8 cellular contexts compared by ENCODE assay signal in genomic region chr1:38860464-38860816, GRCh38. TPM values are rescaled to one million over a fixed set of nuclear protein-coding genes. Genes with fewer than 3 reads are reported as not detected.
DNase-seq lines count a peak whose midpoint lies in the region; ATAC-seq and TF ChIP-seq lines count a peak whose summit lies in the region.

No MANE protein-coding gene starts in this region.

- no peaks in the 10 kb centered on the region for H3K9me3 Mint-ChIP-seq in progenitor cell of endocrine pancreas (ENCODE audit: low read depth)

- H3K36me3 ChIP-seq in Peyer's patch: peaks cover 0 to 21% (median 0%) of the 10 kb centered on the region in 3 donors
- H3K36me3 ChIP-seq in esophagus squamous epithelium: peaks cover 0 to 48% (median 0%) of the 10 kb centered on the region in 3 donors

- DNase-seq in GM03348 (ENCODE audit: low spot score) (peak; percentile 16), Peyer's patch (no peak), esophagus squamous epithelium (lab: John Stamatoyannopoulos, UW) (no peak), progenitor cell of endocrine pancreas (ENCODE audit: low spot score, unreplicated experiment) (no peak), iPS-NIHi11 (ENCODE audit: low spot score) (no peak)
- no peak for DNase-seq in stimulated activated CD4-positive, alpha-beta T cell treated with anti-CD3 and anti-CD28 coated beads, Interleukin-2, amount 100 ng/mL, for 48 hours

- H3K27ac Mint-ChIP-seq in progenitor cell of endocrine pancreas: peak overlapping the region; percentile 90

- TF ChIP-seq POLR2A in Peyer's patch (IDR thresholded peaks at IDR 0.05): no peak
- no peak for TF ChIP-seq POLR2A in esophagus squamous epithelium (IDR thresholded peaks at IDR 0.05)

- WGBS in esophagus squamous epithelium, 2 donors: 2 to 9% methylated on average over 6 of the region's 6 CpGs

- H3K36me3 Mint-ChIP-seq in progenitor cell of endocrine pancreas (ENCODE audit: insufficient read depth): peaks cover 3% of the 10 kb centered on the region

- TF ChIP-seq CTCF in Peyer's patch (IDR thresholded peaks at IDR 0.05) (no peak), esophagus squamous epithelium (IDR thresholded peaks at IDR 0.05) (no peak), progenitor cell of endocrine pancreas (IDR thresholded peaks at IDR 0.05; ENCODE audit: unreplicated experiment) (no peak)

- no peaks in the 10 kb centered on the region for H3K27me3 ChIP-seq in Peyer's patch
- H3K27me3 ChIP-seq in esophagus squamous epithelium: no peaks in the 10 kb centered on the region

- no peaks in the 10 kb centered on the region for H3K27me3 Mint-ChIP-seq in progenitor cell of endocrine pancreas

- H3K4me3 ChIP-seq in Peyer's patch (peak overlapping the region; percentile 76 to 97 (median 94)), esophagus squamous epithelium (peak overlapping the region; percentile 69 to 93 (median 92))

- intact Hi-C loops in esophagus squamous epithelium (cut with DNase I): no loop called here

- H3K4me1 Mint-ChIP-seq in progenitor cell of endocrine pancreas (ENCODE audit: low read depth): peaks cover 24% of the 10 kb centered on the region

- peak overlapping the region; percentile 91 for H3K4me3 Mint-ChIP-seq in progenitor cell of endocrine pancreas (ENCODE audit: low read depth)

- H3K4me1 ChIP-seq in Peyer's patch (peaks cover 0 to 27% (median 20%) of the 10 kb centered on the region in 4 donors), esophagus squamous epithelium (peaks cover 15 to 66% (median 19%) of the 10 kb centered on the region in 3 donors)

- peak overlapping the region; percentile 61 to 97 (median 94) for H3K27ac ChIP-seq in Peyer's patch
- H3K27ac ChIP-seq in esophagus squamous epithelium: peak overlapping the region; percentile 96 to 98 (median 98)

- no peak for ATAC-seq in HG03460 (IDR thresholded peaks at IDR 0.05; ENCODE audit: unreplicated experiment)
- ATAC-seq in GM21619 (IDR thresholded peaks at IDR 0.05; ENCODE audit: unreplicated experiment): no peak

- H3K9me3 ChIP-seq in Peyer's patch: no peaks in the 10 kb centered on the region
- H3K9me3 ChIP-seq in esophagus squamous epithelium: no peaks in the 10 kb centered on the region

RNA-seq across cellular contexts. Expression of gene RRAGC, which starts 0.9 kb away (rescaled TPM):
- total RNA-seq in Peyer's patch (10 to 100 TPM in 3 of 4 donors, 1 to 10 TPM in 1; 9.9 to 23.3 (median 13.8) TPM), esophagus squamous epithelium (10 to 100 TPM; 11.9 to 20.1 (median 17.5) TPM), progenitor cell of endocrine pancreas (19.7 and 20.8 TPM in 2 replicates)

RNA-seq across cellular contexts. Expression of gene MYCBP, which starts 12.7 kb away (rescaled TPM):
- total RNA-seq in Peyer's patch (10 to 100 TPM; 11.8 to 25.9 (median 14.8) TPM), esophagus squamous epithelium (10 to 100 TPM; 22.7 to 42.0 (median 26.0) TPM), progenitor cell of endocrine pancreas (25.6 and 28.3 TPM in 2 replicates)

RNA-seq across cellular contexts. Expression of gene GJA9, which starts 20.9 kb away (rescaled TPM):
- total RNA-seq in Peyer's patch: not detected
- under 1 TPM in 2 of 4 donors, not detected in 2; 0.50 to 0.75 TPM for total RNA-seq in esophagus squamous epithelium
- not detected in 2 replicates for total RNA-seq in progenitor cell of endocrine pancreas
